In genomic region chr11:118791015-118791960, GRCh38 we compare ENCODE assay signal across 8 cellular contexts.
DNase-seq lines count a peak whose midpoint lies in the region; ATAC-seq and TF ChIP-seq lines count a peak whose summit lies in the region.

A gene with protein sequence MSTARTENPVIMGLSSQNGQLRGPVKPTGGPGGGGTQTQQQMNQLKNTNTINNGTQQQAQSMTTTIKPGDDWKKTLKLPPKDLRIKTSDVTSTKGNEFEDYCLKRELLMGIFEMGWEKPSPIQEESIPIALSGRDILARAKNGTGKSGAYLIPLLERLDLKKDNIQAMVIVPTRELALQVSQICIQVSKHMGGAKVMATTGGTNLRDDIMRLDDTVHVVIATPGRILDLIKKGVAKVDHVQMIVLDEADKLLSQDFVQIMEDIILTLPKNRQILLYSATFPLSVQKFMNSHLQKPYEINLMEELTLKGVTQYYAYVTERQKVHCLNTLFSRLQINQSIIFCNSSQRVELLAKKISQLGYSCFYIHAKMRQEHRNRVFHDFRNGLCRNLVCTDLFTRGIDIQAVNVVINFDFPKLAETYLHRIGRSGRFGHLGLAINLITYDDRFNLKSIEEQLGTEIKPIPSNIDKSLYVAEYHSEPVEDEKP (minus strand): TSS chr11:118791164. CDS start chr11:118786251, 4,913 bp downstream.

- peak; percentile 82 for DNase-seq in NCI-H2227 (lab: John Stamatoyannopoulos, UW; ENCODE audit: unreplicated experiment)
- DNase-seq in activated CD4-positive, CD25-positive, alpha-beta regulatory T cell (lab: John Stamatoyannopoulos, UW): peak; percentile 82 to 90 (median 84)
- DNase-seq in cardiac fibroblast (ENCODE audit: low read depth in 2 of 2): peak; percentile 85 to 93
- peak; percentile 85 for DNase-seq in inferior parietal cortex (ENCODE audit: extremely low spot score)
- peak; percentile 73 for DNase-seq in smooth muscle cell of the brain vasculature (ENCODE audit: low read depth, low spot score)

- TF ChIP-seq CTCF in cardiac fibroblast (IDR thresholded peaks at IDR 0.05; ENCODE audit: low read depth, low read length): peak; percentile 26

- H3K4me3 ChIP-seq in cardiac fibroblast (replicated peaks in 1 of 2; ENCODE audit: low read depth in 2 of 2, low read length in 2 of 2): peak within 1 kb of the TSS; percentile 75 to 86

- ATAC-seq in HG03095 (IDR thresholded peaks at IDR 0.05; ENCODE audit: unreplicated experiment): peak; percentile 40
- ATAC-seq in GM18520 (IDR thresholded peaks at IDR 0.05; ENCODE audit: unreplicated experiment): no peak

- peak; percentile 71 for TF ChIP-seq POLR2A in GM15510 (IDR thresholded peaks at IDR 0.05; ENCODE audit: borderline replicate concordance, extremely low read depth, insufficient read length)
